Comparison of ENCODE assay signal across 1 cellular context in genomic region chr2:152047826-152048476, GRCh38.
TF ChIP-seq lines count a peak whose summit lies in the region.

No MANE protein-coding gene starts in this region.

TF ChIP-seq in SK-N-SH, 30 proteins besides CTCF, POLR2A, EP300 and RAD21 (continued from another document):
- TF ChIP-seq ZBTB33 (IDR thresholded peaks at IDR 0.05; ENCODE audit: borderline replicate concordance, low read depth) = no peak
- no peak for TF ChIP-seq FOSL2 (IDR thresholded peaks at IDR 0.05; ENCODE audit: borderline replicate concordance, low read depth)
- no peak for TF ChIP-seq FOXM1 (IDR thresholded peaks at IDR 0.05; ENCODE audit: low read depth)
- no peak for TF ChIP-seq MXI1 (IDR thresholded peaks at IDR 0.05; ENCODE audit: low read depth, low read length)
TF ChIP-seq in SK-N-SH: peak in this region for 0.
